ENCODE assay signal across 8 cellular contexts in the genomic region with DNA sequence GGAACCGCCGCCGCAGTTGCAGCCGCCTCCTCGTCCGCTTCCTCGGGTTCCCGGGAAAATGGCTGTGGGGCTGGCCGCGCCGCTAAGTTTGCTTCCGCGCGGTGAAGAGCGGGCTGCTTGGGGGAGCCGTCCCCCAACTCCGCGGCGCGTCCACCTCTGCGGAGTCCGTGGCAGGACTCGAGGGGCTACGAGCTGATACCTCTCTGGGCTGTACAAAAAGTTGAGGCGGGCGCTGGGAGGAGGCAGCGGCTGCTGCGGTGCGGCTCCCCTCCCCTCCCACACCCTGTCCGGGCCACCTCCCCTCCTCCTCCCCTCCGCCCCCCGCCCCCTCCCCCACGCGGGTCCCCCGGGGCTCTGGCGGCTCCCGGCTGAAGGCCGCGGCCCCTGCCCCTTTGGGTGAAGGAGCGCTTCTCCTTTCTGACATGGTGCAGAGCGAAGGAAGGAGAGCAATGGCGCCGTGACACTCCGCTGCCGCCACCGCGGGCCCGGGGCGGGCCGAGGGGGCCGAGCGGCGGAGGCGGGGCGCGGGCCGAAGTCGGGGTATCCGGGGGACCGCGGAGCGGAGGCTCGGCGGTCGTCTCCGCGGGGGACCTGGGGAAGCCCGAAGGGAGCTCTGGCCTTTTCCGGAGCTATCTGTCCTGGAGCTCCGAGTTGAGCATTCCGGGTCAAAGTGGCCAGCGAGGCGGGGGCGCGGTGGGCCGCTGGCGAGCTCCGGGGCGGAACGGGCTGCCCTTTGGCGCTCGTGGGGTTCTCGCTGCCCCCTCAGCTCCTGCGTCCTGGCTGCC. TPM values are rescaled to one million over a fixed set of nuclear protein-coding genes. Genes with fewer than 3 reads are reported as not detected.
A peak's percentile ranks its signal among the peaks of the same experiment; 100 is the strongest.
DNase-seq lines count a peak whose midpoint lies in the region; ATAC-seq and TF ChIP-seq lines count a peak whose summit lies in the region.

No MANE protein-coding gene starts in this region.

- H3K27me3 ChIP-seq in GM23338 (ENCODE audit: insufficient read depth): no peaks in the 10 kb centered on the region
- no peaks in the 10 kb centered on the region for H3K27me3 ChIP-seq in heart right ventricle
- H3K27me3 ChIP-seq in parathyroid adenoma (ENCODE audit: control insufficient read depth, insufficient read depth, low read length): no peaks in the 10 kb centered on the region

- H2AFZ ChIP-seq in GM23338: 0 out of 2 replicates have a peak overlapping the region, but pooled peaks have one; percentile 19
- H2AFZ ChIP-seq in parathyroid adenoma: peak overlapping the region; percentile 92

- peak overlapping the region; percentile 89; the same call in 2 of the 3 replicates for H3K4me3 Mint-ChIP-seq in GM23338
- H3K4me3 Mint-ChIP-seq in activated naive CD8-positive, alpha-beta T cell treated with anti-CD3 and anti-CD28 coated beads for 36 hours: peak overlapping the region; percentile 98

- H3K9me3 Mint-ChIP-seq in GM23338: no peaks in the 10 kb centered on the region
- no peaks in the 10 kb centered on the region for H3K9me3 Mint-ChIP-seq in activated naive CD8-positive, alpha-beta T cell treated with anti-CD3 and anti-CD28 coated beads for 36 hours

- intact Hi-C loops in heart right ventricle (cut with DNase I): loop anchor here in 9 of 10 donors (1.0 to 10.0 kb wide), 6 partner anchors 33 to 99 kb away; a partner anchor contains a TSS

- H3K27ac Mint-ChIP-seq in GM23338: peak overlapping the region; percentile 76; the same call in 1 of the 2 replicates
- peak overlapping the region; percentile 90 for H3K27ac Mint-ChIP-seq in activated naive CD8-positive, alpha-beta T cell treated with anti-CD3 and anti-CD28 coated beads for 36 hours

- peak overlapping the region; percentile 77 for H3K9ac ChIP-seq in parathyroid adenoma

- H3K9me2 ChIP-seq in GM23338 (ENCODE audit: insufficient read depth): no peaks in the 10 kb centered on the region

- H3K27ac ChIP-seq in GM23338 (ENCODE audit: low read depth) (no peak overlapping the region), heart right ventricle (peak overlapping the region; percentile 60 to 96 (median 95)), parathyroid adenoma (peak overlapping the region; percentile 79)

- H4K20me1 ChIP-seq in GM23338 (replicated peaks; ENCODE audit: insufficient read depth): peaks cover 4% of the 10 kb centered on the region

- H3K36me3 ChIP-seq in GM23338 (ENCODE audit: insufficient read depth) (peaks cover 4% of the 10 kb centered on the region; the same call in 1 of the 2 replicates), heart right ventricle (peaks cover 0 to 50% (median 12%) of the 10 kb centered on the region in 9 donors), parathyroid adenoma (ENCODE audit: control insufficient read depth, insufficient read depth, low read length) (no peaks in the 10 kb centered on the region)

- no peaks in the 10 kb centered on the region for H3K27me3 Mint-ChIP-seq in GM23338 (ENCODE audit: insufficient read depth, low read depth, poor library complexity)
- no peaks in the 10 kb centered on the region for H3K27me3 Mint-ChIP-seq in activated naive CD8-positive, alpha-beta T cell treated with anti-CD3 and anti-CD28 coated beads for 36 hours

- peaks cover 33% of the 10 kb centered on the region for H3K36me3 Mint-ChIP-seq in GM23338 (ENCODE audit: low read depth)
- peaks cover 24% of the 10 kb centered on the region for H3K36me3 Mint-ChIP-seq in activated naive CD8-positive, alpha-beta T cell treated with anti-CD3 and anti-CD28 coated beads for 36 hours

- 0 out of 2 replicates have a peak, but pooled peaks cover 5% of the 10 kb centered on the region for H3F3A ChIP-seq in GM23338 (replicated peaks; ENCODE audit: low read depth)

- TF ChIP-seq CTCF in GM23338 (conservative IDR thresholded peaks at IDR 0.05; ENCODE audit: low read depth in 2 of 2): no peak
- no peak for TF ChIP-seq CTCF in heart right ventricle (IDR thresholded peaks at IDR 0.05)
- TF ChIP-seq CTCF in parathyroid adenoma (IDR thresholded peaks at IDR 0.05): no peak

- peaks cover 50% of the 10 kb centered on the region for H3K79me2 ChIP-seq in GM23338 (replicated peaks; ENCODE audit: insufficient read depth)
- peaks cover 38% of the 10 kb centered on the region for H3K79me2 ChIP-seq in parathyroid adenoma

- H3K4me1 ChIP-seq in GM23338 (ENCODE audit: insufficient read depth): peaks cover 13% of the 10 kb centered on the region
- peaks cover 4 to 64% (median 46%) of the 10 kb centered on the region in 9 donors for H3K4me1 ChIP-seq in heart right ventricle
- H3K4me1 ChIP-seq in parathyroid adenoma: peaks cover 8% of the 10 kb centered on the region

- H3K4me1 Mint-ChIP-seq in GM23338: peaks cover 6% of the 10 kb centered on the region; the same call in 2 of the 3 replicates
- H3K4me1 Mint-ChIP-seq in activated naive CD8-positive, alpha-beta T cell treated with anti-CD3 and anti-CD28 coated beads for 36 hours: peaks cover 30% of the 10 kb centered on the region

- 0 to 1% methylated on average over 55 to 84 of the region's 84 CpGs for WGBS in heart right ventricle, 2 donors

- ATAC-seq in GM23338 (peak; percentile 28), heart right ventricle (peak; percentile 29 to 66 (median 36)), GM18861 (IDR thresholded peaks at IDR 0.05; ENCODE audit: unreplicated experiment) (no peak)

- H3K4me2 ChIP-seq in GM23338: peak overlapping the region; percentile 86
- peak overlapping the region; percentile 82 for H3K4me2 ChIP-seq in parathyroid adenoma (ENCODE audit: low read length)

- H3K4me3 ChIP-seq in GM23338 (peak overlapping the region; percentile 72), heart right ventricle (peak overlapping the region; percentile 85 to 99 (median 94)), parathyroid adenoma (ENCODE audit: low read depth, low read length) (peak overlapping the region; percentile 81)

- peak; percentile 33 for DNase-seq in COLO668 (lab: John Stamatoyannopoulos, UW; ENCODE audit: unreplicated experiment)
- DNase-seq in GM23338 (ENCODE audit: low spot score): peak; percentile 53
- peak; percentile 30 for DNase-seq in RPMI8226
- DNase-seq in activated naive CD8-positive, alpha-beta T cell treated with anti-CD3 and anti-CD28 coated beads for 36 hours: peak; percentile 45
- peak; percentile 33 to 42 for DNase-seq in heart right ventricle
- DNase-seq in SKM-1 (lab: John Stamatoyannopoulos, UW; ENCODE audit: unreplicated experiment): no peak

- H3K9me3 ChIP-seq in heart right ventricle: no peaks in the 10 kb centered on the region
- no peaks in the 10 kb centered on the region for H3K9me3 ChIP-seq in parathyroid adenoma (ENCODE audit: control insufficient read depth, low read length)

TF ChIP-seq in GM23338, 12 proteins besides CTCF, POLR2A, EP300 and RAD21:
- TF ChIP-seq ZNF114 (CRISPR knock-in tag; IDR thresholded peaks at IDR 0.05) (no peak), NANOG (IDR thresholded peaks at IDR 0.05; ENCODE audit: borderline replicate concordance) (no peak), POLR2AphosphoS5 (IDR thresholded peaks at IDR 0.05; ENCODE audit: low read depth) (peak; percentile 6; the same call in 1 of the 2 replicates)
TF ChIP-seq in GM23338: peak in this region for 1.

RNA-seq across cellular contexts. Expression of a gene that starts 0.7 kb away (rescaled TPM):
- total RNA-seq in GM23338 (2014; rRNA removed; shearing (Covaris generic)): 9.1 and 14.1 TPM in 2 replicates
- polyA plus RNA-seq in GM23338 (2016; fragmentation: Nextera tagmentation; extraction: Ambion mirVana) (10.8 and 25.4 TPM in 2 replicates), heart right ventricle (10 to 100 TPM in 1 of 2 donors, 1 to 10 TPM in 1; 2.7 to 18.7 TPM)
- total RNA-seq in activated naive CD8-positive, alpha-beta T cell treated with anti-CD3 and anti-CD28 coated beads for 36 hours: 10 to 100 TPM; 18.6 to 19.8 TPM
- 10 to 100 TPM; 14.0 to 19.1 (median 17.3) TPM for total RNA-seq in heart right ventricle

RNA-seq across cellular contexts. Expression of a gene that starts 54.4 kb away (rescaled TPM):
- total RNA-seq in GM23338 (2014; rRNA removed; shearing (Covaris generic)): 184 and 249 TPM in 2 replicates
- polyA plus RNA-seq in GM23338 (2016; fragmentation: Nextera tagmentation; extraction: Ambion mirVana): 677 and 691 TPM in 2 replicates
- total RNA-seq in activated naive CD8-positive, alpha-beta T cell treated with anti-CD3 and anti-CD28 coated beads for 36 hours: 100 to 1,000 TPM; 397 to 408 TPM
- total RNA-seq in heart right ventricle: 100 to 1,000 TPM; 122 to 235 (median 150) TPM
- polyA plus RNA-seq in heart right ventricle: 100 to 1,000 TPM; 207 to 227 TPM
